Comparison of ENCODE assay signal across 27 cellular contexts in the genomic region with DNA sequence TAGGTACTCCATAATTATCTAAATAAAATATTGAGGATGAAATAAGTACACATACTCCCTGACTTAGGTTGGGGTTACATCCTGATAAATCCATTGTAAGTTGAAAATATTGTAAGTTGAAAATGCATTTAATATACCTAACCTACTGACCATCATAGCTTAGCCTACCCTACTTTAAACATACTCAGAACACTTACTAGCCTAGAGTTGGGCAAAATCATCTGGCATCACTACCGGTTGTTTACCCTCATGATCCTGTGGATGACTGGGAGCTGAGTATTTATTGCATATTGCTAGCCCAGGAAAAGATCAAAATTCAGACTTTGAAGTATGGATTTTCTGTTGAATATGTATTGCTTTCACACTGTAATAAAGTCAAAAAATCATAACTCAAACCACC.
DNase-seq lines count a peak whose midpoint lies in the region; ATAC-seq, FAIRE-seq and TF ChIP-seq lines count a peak whose summit lies in the region.
"Had no signal": no experiment of that assay in that cellular context is flagged by ENCODE, and none has a peak within 500 bp of the region (broad histone marks: within the 10 kb centered on the region; RNA-seq: fewer than 3 reads in every experiment).

No MANE protein-coding gene starts in this region.

- no peak overlapping the region for H3K9ac ChIP-seq in K562 (ENCODE audit: insufficient read depth in 1 of 2, low read depth in 2 of 2, low read length in 2 of 2)
- H3K9ac ChIP-seq: BLaER1; BLaER1 treated with 17β-estradiol and CSF1 and Interleukin-3, amounts not matched to agents 10 nM and 100 nM had no signal

- DNase-seq in K562 (ENCODE audit: extremely low read depth in 1 of 4, low spot score in 3 of 4) (no peak), NCI-H226 (no peak)
- DNase-seq: 8988T; ACHN; AML-193; BE2C; C1 segment of cervical spinal cord; Caco-2; Calu3; CD4-positive, alpha-beta memory T cell; CD4-positive, alpha-beta T cell; CD4-positive, CD25-positive, alpha-beta regulatory T cell; CD8-positive, alpha-beta memory T cell; CD8-positive, alpha-beta T cell; COR-L47; DMS 273 treated with DMSO at 0.1 percent for 48 hours; DMS153; DMS53; DMS79; DMS79 treated with DMSO at 0.1 percent for 48 hours; DND-41; EL had no signal

- H3K79me2 ChIP-seq in K562 (ENCODE audit: control insufficient read depth, insufficient read depth, low read length) = no peaks in the 10 kb centered on the region

- TF ChIP-seq EP300 in K562 (IDR thresholded peaks at IDR 0.05; ENCODE audit: low read length) = no peak

- WGBS in K562 (ENCODE audit: insufficient coverage, low coverage, missing lambda C conversion rate) = 0% methylated on average over 1 of the region's 1 CpG

- no peaks in the 10 kb centered on the region for H3K4me1 ChIP-seq in K562 (replicated peaks in 1 of 2; ENCODE audit: control insufficient read depth in 2 of 2, insufficient read depth in 2 of 2, low read length in 2 of 2)
- H3K4me1 ChIP-seq: A549; BLaER1; BLaER1 treated with 17β-estradiol and CSF1 and Interleukin-3, amounts not matched to agents 10 nM and 100 nM; Caco-2 had no signal

- TF ChIP-seq CTCF in K562 (IDR thresholded peaks at IDR 0.05 in 2 of 3, conservative IDR thresholded peaks at IDR 0.05 in 1 of 3; ENCODE audit: insufficient read depth in 2 of 3, low read depth in 1 of 3, low read length in 3 of 3) = no peak

- no peak for FAIRE-seq in K562 (lab: Jason Lieb, UNC)
- FAIRE-seq: A549 had no signal

- no peaks in the 10 kb centered on the region for H3K36me3 ChIP-seq in K562 (ENCODE audit: control insufficient read depth, insufficient read depth, low read length)
- H3K36me3 ChIP-seq: BE2C; BLaER1; BLaER1 treated with 17β-estradiol and CSF1 and Interleukin-3, amounts not matched to agents 10 nM and 100 nM had no signal

- POLR2A ChIA-PET in K562 (lab: Yijun Ruan, JAX) = no interaction called here

- no peak for TF ChIP-seq POLR2A in K562 (conservative IDR thresholded peaks at IDR 0.05)

- TF ChIP-seq RAD21 in K562 (CRISPR knock-in tag; conservative IDR thresholded peaks at IDR 0.05 in 1 of 2, IDR thresholded peaks at IDR 0.05 in 1 of 2) = no peak

- H3K4me3 ChIP-seq in K562 = no peak overlapping the region
- H3K4me3 ChIP-seq: A549; BLaER1; BLaER1 treated with 17β-estradiol and CSF1 and Interleukin-3, amounts not matched to agents 10 nM and 100 nM had no signal

- intact Hi-C loops in K562 (cut with micrococcal nuclease) = no loop called here

- H2AFZ ChIP-seq in K562 (ENCODE audit: low read depth, low read length) = no peak overlapping the region

- CTCF ChIA-PET in K562 (lab: Yijun Ruan, JAX; ENCODE audit: low intra/inter-chr PET ratio) = no interaction called here

- ATAC-seq in K562 = no peak
- ATAC-seq: A549; CD8-positive, alpha-beta T cell had no signal

- no peaks in the 10 kb centered on the region for H4K20me1 ChIP-seq in K562 (replicated peaks; ENCODE audit: control insufficient read depth, insufficient read depth, low read length)
- H4K20me1 ChIP-seq: BLaER1; BLaER1 treated with 17β-estradiol and CSF1 and Interleukin-3, amounts not matched to agents 10 nM and 100 nM had no signal

- H3K27me3 ChIP-seq in K562 (ENCODE audit: control insufficient read depth in 2 of 2, insufficient read depth in 2 of 2, low read length in 2 of 2) = no peaks in the 10 kb centered on the region
- H3K27me3 ChIP-seq: BE2C; BLaER1; BLaER1 treated with 17β-estradiol and CSF1 and Interleukin-3, amounts not matched to agents 10 nM and 100 nM had no signal

- in situ Hi-C loops in K562 (cut with MboI) = no loop called here

- no TSS peak for BruUV-seq in K562 (replicated peaks; lab: Mats Ljungman, UMichigan)

- H3K9me1 ChIP-seq in K562 (ENCODE audit: control insufficient read depth, insufficient read depth, low read length) = no peaks in the 10 kb centered on the region

- H3K9me3 ChIP-seq in K562 (replicated peaks; ENCODE audit: control insufficient read depth, insufficient read depth, low read depth, low read length) = no peaks in the 10 kb centered on the region
- H3K9me3 ChIP-seq: A549; BE2C; BLaER1; BLaER1 treated with 17β-estradiol and CSF1 and Interleukin-3, amounts not matched to agents 10 nM and 100 nM; Caco-2 had no signal

- H3K4me2 ChIP-seq in K562 (ENCODE audit: insufficient read depth, low read length) = no peak overlapping the region
- H3K4me2 ChIP-seq: A549; BLaER1; BLaER1 treated with 17β-estradiol and CSF1 and Interleukin-3, amounts not matched to agents 10 nM and 100 nM had no signal

- H3K27ac ChIP-seq in K562 (ENCODE audit: extremely low read depth, low read depth, low read length) = no peak overlapping the region
- H3K27ac ChIP-seq: 22Rv1; A549; BLaER1; BLaER1 treated with 17β-estradiol and CSF1 and Interleukin-3, amounts not matched to agents 10 nM and 100 nM; C4-2B had no signal

TF ChIP-seq in K562, 482 proteins besides CTCF, POLR2A, EP300 and RAD21:
- TF ChIP-seq CREBBP (IDR thresholded peaks at IDR 0.05; ENCODE audit: low read depth, low read length) (peak; percentile 96), FOXM1 (IDR thresholded peaks at IDR 0.05; ENCODE audit: low read depth) (no peak), FOXM1 (CRISPR knock-in tag; IDR thresholded peaks at IDR 0.05; ENCODE audit: low read depth) (no peak), RFX5 (IDR thresholded peaks at IDR 0.05; ENCODE audit: low read depth, low read length) (no peak)
